Comparison of ENCODE assay signal across 26 cellular contexts in genomic region chr5:1637639-1638481, GRCh38.
DNase-seq lines count a peak whose midpoint lies in the region; ATAC-seq, FAIRE-seq and TF ChIP-seq lines count a peak whose summit lies in the region.
"Had no signal": no experiment of that assay in that cellular context is flagged by ENCODE, and none has a peak within 500 bp of the region (broad histone marks: within the 10 kb centered on the region; RNA-seq: fewer than 3 reads in every experiment).

No MANE protein-coding gene starts in this region.

- H3K14ac ChIP-seq in trophoblast cell (ENCODE audit: low read length), result no peak overlapping the region

- H3K4me1 ChIP-seq in osteoblast (ENCODE audit: insufficient read depth, low read length) (no peaks in the 10 kb centered on the region), trophoblast cell (ENCODE audit: control insufficient read depth in 1 of 2, insufficient read depth in 2 of 2, low read length in 2 of 2) (peaks cover 0 to 3% of the 10 kb centered on the region in 2 experiments)
- H3K4me1 ChIP-seq: colonic mucosa, thyroid gland had no signal

- H3K9me3 ChIP-seq in osteoblast (ENCODE audit: low read depth, low read length) (no peaks in the 10 kb centered on the region), trophoblast cell (ENCODE audit: insufficient read depth, low read depth, low read length) (no peaks in the 10 kb centered on the region)
- H3K9me3 ChIP-seq: colonic mucosa, SK-N-SH, thyroid gland had no signal

- H3K4me3 ChIP-seq in H7 (ENCODE audit: insufficient read depth, low read depth, low read length) (no peak overlapping the region), osteoblast (ENCODE audit: insufficient read depth, low read length) (no peak overlapping the region), trophoblast cell (ENCODE audit: low read depth, low read length) (no peak overlapping the region)
- H3K4me3 ChIP-seq: colonic mucosa, hepatocyte, thyroid gland had no signal

- H3K27ac ChIP-seq in osteoblast (ENCODE audit: low read depth, low read length) (no peak overlapping the region), trophoblast cell (ENCODE audit: low read depth, low read length) (no peak overlapping the region)
- H3K27ac ChIP-seq: colonic mucosa, hepatocyte, thyroid gland had no signal

- no peaks in the 10 kb centered on the region for H3K79me2 ChIP-seq in osteoblast (ENCODE audit: insufficient read depth, low read length)
- peaks cover 5% of the 10 kb centered on the region for H3K79me2 ChIP-seq in trophoblast cell (ENCODE audit: control insufficient read depth, insufficient read depth, low read length, poor library complexity)
- H3K79me2 ChIP-seq: hepatocyte had no signal

- H3K79me1 ChIP-seq in trophoblast cell (ENCODE audit: low read length), result peaks cover 7% of the 10 kb centered on the region

- H3K4me2 ChIP-seq in osteoblast (ENCODE audit: insufficient read depth, low read length), result no peak overlapping the region
- H3K4me2 ChIP-seq in trophoblast cell (ENCODE audit: low read length), result no peak overlapping the region
- H3K4me2 ChIP-seq: hepatocyte, SK-N-SH had no signal

- H3K36me3 Mint-ChIP-seq in activated CD4-positive, alpha-beta T cell treated with anti-CD3 and anti-CD28 coated beads, Interleukin-2, amount 10 ng/mL, durations not matched to agents 24 days and 14 days (ENCODE audit: low read depth), result peaks cover 2% of the 10 kb centered on the region

- H3K36me3 ChIP-seq in H7 (replicated peaks; ENCODE audit: control insufficient read depth, insufficient read depth, low read length), result no peaks in the 10 kb centered on the region
- no peaks in the 10 kb centered on the region for H3K36me3 ChIP-seq in osteoblast (ENCODE audit: insufficient read depth, low read length)
- no peaks in the 10 kb centered on the region for H3K36me3 ChIP-seq in trophoblast cell (ENCODE audit: control insufficient read depth in 1 of 2, insufficient read depth in 2 of 2, low read length in 2 of 2)
- H3K36me3 ChIP-seq: colonic mucosa, thyroid gland had no signal

- no peaks in the 10 kb centered on the region for H3K9me3 Mint-ChIP-seq in activated CD4-positive, alpha-beta T cell treated with anti-CD3 and anti-CD28 coated beads, Interleukin-2, amount 10 ng/mL, durations not matched to agents 24 days and 14 days
- H3K9me3 Mint-ChIP-seq: CD8-positive, alpha-beta memory T cell; effector memory CD8-positive, alpha-beta T cell; stimulated activated naive CD8-positive, alpha-beta T cell treated with anti-CD3 and anti-CD28 coated beads, Interleukin-15, amount 100 ng/mL, for 72 hours had no signal

- no peak for TF ChIP-seq CTCF in osteoblast (IDR thresholded peaks at IDR 0.05; ENCODE audit: extremely low read depth, low read depth, low read length)

- H3K23ac ChIP-seq in trophoblast cell (ENCODE audit: low read length), result no peak overlapping the region

- peak overlapping the region; percentile 28 for H3K27ac Mint-ChIP-seq in activated CD4-positive, alpha-beta T cell treated with anti-CD3 and anti-CD28 coated beads, Interleukin-2, amount 10 ng/mL, durations not matched to agents 24 days and 14 days
- H3K27ac Mint-ChIP-seq: activated CD4-positive, alpha-beta T cell treated with anti-CD3 and anti-CD28 coated beads for 36 hours; activated naive CD8-positive, alpha-beta T cell; CD8-positive, alpha-beta memory T cell; effector memory CD8-positive, alpha-beta T cell; stimulated activated naive CD8-positive, alpha-beta T cell treated with anti-CD3 and anti-CD28 coated beads, Interleukin-15, amount 100 ng/mL, for 72 hours; T-helper 17 cell had no signal

- no peak overlapping the region for H2AK5ac ChIP-seq in trophoblast cell (ENCODE audit: low read length)

- no peak overlapping the region for H3K9ac ChIP-seq in trophoblast cell (ENCODE audit: low read length)
- H3K9ac ChIP-seq: SK-N-SH had no signal

- WGBS in trophoblast cell (ENCODE audit: extremely low coverage, insufficient coverage, insufficient read length), result no CpG with 5 or more reads among the region's 24 CpGs

- no peak for FAIRE-seq in frontal cortex (lab: Jason Lieb, UNC)
- FAIRE-seq: bronchial epithelial cell had no signal

- no peak for ATAC-seq in GM21360 (IDR thresholded peaks at IDR 0.05; ENCODE audit: unreplicated experiment)
- ATAC-seq: activated CD4-positive, alpha-beta T cell treated with anti-CD3 and anti-CD28 coated beads for 36 hours; effector memory CD8-positive, alpha-beta T cell; esophagus mucosa; stimulated activated naive CD8-positive, alpha-beta T cell treated with anti-CD3 and anti-CD28 coated beads, Interleukin-15, amount 100 ng/mL, for 72 hours; T-helper 17 cell had no signal

- no peak for DNase-seq in activated CD4-positive, alpha-beta T cell treated with anti-CD3 and anti-CD28 coated beads, Interleukin-2, amount 10 ng/mL, durations not matched to agents 24 days and 14 days
- DNase-seq in activated CD4-positive, alpha-beta T cell treated with anti-CD3 and anti-CD28 coated beads, Interleukin-2, amount 50 U/mL, for 1 hour, result no peak
- DNase-seq in H7 (peak; percentile 48), frontal cortex (ENCODE audit: low spot score in 2 of 2) (peak; percentile 4 to 5), osteoblast (ENCODE audit: insufficient read length, low spot score, missing footprints) (peak; percentile 62), trophoblast cell (no peak), NCI-H69 (lab: John Stamatoyannopoulos, UW) (no peak)
- DNase-seq: activated CD4-positive, alpha-beta T cell treated with anti-CD3 and anti-CD28 coated beads for 36 hours; anterior cingulate cortex; colonic mucosa; DMS153; effector memory CD8-positive, alpha-beta T cell; foreskin melanocyte; NCI-H1105 treated with DMSO at 0.1 percent for 48 hours; NCI-H1930; nucleus accumbens; SK-N-SH; stimulated activated naive CD8-positive, alpha-beta T cell treated with anti-CD3 and anti-CD28 coated beads, Interleukin-15, amount 100 ng/mL, for 72 hours; T-helper 17 cell; thyroid gland had no signal

- H4K12ac ChIP-seq in trophoblast cell (ENCODE audit: low read depth, low read length), result no peak overlapping the region

- no peak overlapping the region for H2BK12ac ChIP-seq in trophoblast cell (ENCODE audit: low read length)

- intact Hi-C loops in activated CD4-positive, alpha-beta T cell treated with anti-CD3 and anti-CD28 coated beads, Interleukin-2, amount 10 ng/mL, durations not matched to agents 24 days and 14 days (cut with micrococcal nuclease), result no loop called here

- no peak overlapping the region for H2AFZ ChIP-seq in osteoblast (ENCODE audit: low read length)
- H2AFZ ChIP-seq in trophoblast cell (ENCODE audit: insufficient read depth, low read length, poor library complexity), result no peak overlapping the region
- H2AFZ ChIP-seq: hepatocyte had no signal

- H3K18ac ChIP-seq in trophoblast cell (ENCODE audit: low read length), result no peak overlapping the region

- H3K4me1 Mint-ChIP-seq in activated CD4-positive, alpha-beta T cell treated with anti-CD3 and anti-CD28 coated beads, Interleukin-2, amount 10 ng/mL, durations not matched to agents 24 days and 14 days, result peaks cover 26% of the 10 kb centered on the region

- H4K91ac ChIP-seq in trophoblast cell (ENCODE audit: low read depth, low read length), result no peak overlapping the region

- peaks cover under 1% of the 10 kb centered on the region; the same call in 1 of the 2 replicates for H3K27me3 ChIP-seq in H7 (ENCODE audit: control insufficient read depth, insufficient read depth, low read length)
- H3K27me3 ChIP-seq in osteoblast (ENCODE audit: insufficient read depth, low read length), result peaks cover 4% of the 10 kb centered on the region
- H3K27me3 ChIP-seq in trophoblast cell (ENCODE audit: insufficient read depth, low read length), result no peaks in the 10 kb centered on the region
- H3K27me3 ChIP-seq: hepatocyte, thyroid gland had no signal

- H4K20me1 ChIP-seq in osteoblast (ENCODE audit: insufficient read depth, low read length), result no peaks in the 10 kb centered on the region

- no peak overlapping the region for H3K4ac ChIP-seq in trophoblast cell (ENCODE audit: low read depth, low read length)

- no peak overlapping the region for H4K8ac ChIP-seq in trophoblast cell (ENCODE audit: low read depth, low read length)

- no peak overlapping the region for H2BK5ac ChIP-seq in trophoblast cell (ENCODE audit: low read depth, low read length, poor library complexity)

- peaks cover 12% of the 10 kb centered on the region for H3K27me3 Mint-ChIP-seq in activated CD4-positive, alpha-beta T cell treated with anti-CD3 and anti-CD28 coated beads, Interleukin-2, amount 10 ng/mL, durations not matched to agents 24 days and 14 days

- no peak overlapping the region for H2BK120ac ChIP-seq in trophoblast cell (ENCODE audit: insufficient read depth, low read length, poor library complexity)

- H3K4me3 Mint-ChIP-seq in activated CD4-positive, alpha-beta T cell treated with anti-CD3 and anti-CD28 coated beads, Interleukin-2, amount 10 ng/mL, durations not matched to agents 24 days and 14 days, result no peak overlapping the region
- H3K4me3 Mint-ChIP-seq: activated CD4-positive, alpha-beta T cell treated with anti-CD3 and anti-CD28 coated beads for 36 hours; activated naive CD8-positive, alpha-beta T cell; effector memory CD8-positive, alpha-beta T cell; stimulated activated naive CD8-positive, alpha-beta T cell treated with anti-CD3 and anti-CD28 coated beads, Interleukin-15, amount 100 ng/mL, for 72 hours; T-helper 17 cell had no signal

Comparison
In these comparisons a context has a peak if more than half of its experiments do, and no peak if none do; other contexts are left out.
1. DNase-seq: peak in H7 (single experiment), frontal cortex (2 of 2) and osteoblast (single experiment); none in activated CD4-positive, alpha-beta T cell treated with anti-CD3 and anti-CD28 coated beads, Interleukin-2, amount 10 ng/mL, durations not matched to agents 24 days and 14 days (single experiment), activated CD4-positive, alpha-beta T cell treated with anti-CD3 and anti-CD28 coated beads, Interleukin-2, amount 50 U/mL, for 1 hour (single experiment), trophoblast cell (0 of 2) and NCI-H69 (single experiment).